ENCODE assay signal across 13 cellular contexts in genomic region chr1:19232526-19232851, GRCh38. TPM values are rescaled to one million over a fixed set of nuclear protein-coding genes. Genes with fewer than 3 reads are reported as not detected.
DNase-seq lines count a peak whose midpoint lies in the region; ATAC-seq and TF ChIP-seq lines count a peak whose summit lies in the region.
"Had no signal": no experiment of that assay in that cellular context is flagged by ENCODE, and none has a peak within 500 bp of the region (broad histone marks: within the 10 kb centered on the region; RNA-seq: fewer than 3 reads in every experiment).

No MANE protein-coding gene starts in this region.

- intact Hi-C loops in prostate gland (cut with DNase I): loop anchor here (10.0 kb wide), 1 partner anchor 328 kb away; the partner anchor contains the start of gene ALDH4A1
- intact Hi-C loops in A673 (cut with micrococcal nuclease; ENCODE audit: unreplicated experiment): no loop called here

- H3K27me3 Mint-ChIP-seq in endothelial cell (ENCODE audit: unreplicated experiment): peaks cover 2% of the 10 kb centered on the region
- H3K27me3 Mint-ChIP-seq: activated naive CD8-positive, alpha-beta T cell treated with anti-CD3 and anti-CD28 coated beads, Interleukin-2, amount 50 U/mL, for 24 hours; type B pancreatic cell had no signal

- H3K36me3 ChIP-seq in prostate gland (peaks cover 0 to 5% of the 10 kb centered on the region in 2 donors), A673 (ENCODE audit: insufficient read depth, low read length, poor library complexity, severe bottlenecking) (peaks cover 72% of the 10 kb centered on the region)

- POLR2A ChIA-PET in A673 (lab: Charles Lee; ENCODE audit: low non-redundant PET): no interaction called here

- no peaks in the 10 kb centered on the region for H3K4me1 Mint-ChIP-seq in endothelial cell (ENCODE audit: unreplicated experiment)
- H3K4me1 Mint-ChIP-seq: activated naive CD8-positive, alpha-beta T cell treated with anti-CD3 and anti-CD28 coated beads, Interleukin-2, amount 50 U/mL, for 24 hours; natural killer cell had no signal

- H3K36me3 Mint-ChIP-seq in endothelial cell (ENCODE audit: low read depth, unreplicated experiment): peaks cover 21% of the 10 kb centered on the region

- CTCF ChIA-PET in A673 (lab: Charles Lee): no interaction called here

- no peak for TF ChIP-seq POLR2A in prostate gland (IDR thresholded peaks at IDR 0.05)

- no peak overlapping the region for H3K27ac Mint-ChIP-seq in endothelial cell (ENCODE audit: unreplicated experiment)
- H3K27ac Mint-ChIP-seq: activated naive CD8-positive, alpha-beta T cell treated with anti-CD3 and anti-CD28 coated beads, Interleukin-2, amount 50 U/mL, for 24 hours; natural killer cell; type B pancreatic cell had no signal

- in situ Hi-C loops in SK-MEL-5 (cut with HindIII; ENCODE audit: low pct_unique_long_range_greater_than_20kb, low sequenced_read_pairs): no loop called here

- peak; percentile 12 for TF ChIP-seq CTCF in GM12864 (IDR thresholded peaks at IDR 0.05; ENCODE audit: low read depth, low read length, missing control alignments)
- peak; percentile 8 for TF ChIP-seq CTCF in foreskin fibroblast (IDR thresholded peaks at IDR 0.05; ENCODE audit: low read depth, low read length)
- peak in 2 of 4 experiments; percentile 14 to 27 for TF ChIP-seq CTCF in prostate gland (IDR thresholded peaks at IDR 0.05)
- TF ChIP-seq CTCF in endothelial cell (IDR thresholded peaks at IDR 0.05; ENCODE audit: unreplicated experiment): no peak
- TF ChIP-seq CTCF in A673 (conservative IDR thresholded peaks at IDR 0.05; ENCODE audit: low read depth, low read length): no peak

- no peak overlapping the region for H3K4me3 ChIP-seq in GM12864 (ENCODE audit: low read depth, low read length)
- no peak overlapping the region for H3K4me3 ChIP-seq in foreskin fibroblast (ENCODE audit: low read depth in 1 of 2, low read length in 2 of 2)
- H3K4me3 ChIP-seq in prostate gland: no peak overlapping the region
- no peak overlapping the region for H3K4me3 ChIP-seq in A673 (ENCODE audit: low read depth, low read length, poor library complexity, severe bottlenecking)

- no peaks in the 10 kb centered on the region for H3K9me3 Mint-ChIP-seq in endothelial cell (ENCODE audit: unreplicated experiment)
- H3K9me3 Mint-ChIP-seq: activated naive CD8-positive, alpha-beta T cell treated with anti-CD3 and anti-CD28 coated beads, Interleukin-2, amount 50 U/mL, for 24 hours; natural killer cell; type B pancreatic cell had no signal

- H3K4me3 Mint-ChIP-seq in endothelial cell (ENCODE audit: unreplicated experiment): no peak overlapping the region
- H3K4me3 Mint-ChIP-seq: activated naive CD8-positive, alpha-beta T cell treated with anti-CD3 and anti-CD28 coated beads, Interleukin-2, amount 50 U/mL, for 24 hours; natural killer cell; type B pancreatic cell had no signal

- H3K27me3 ChIP-seq in prostate gland (replicated peaks; ENCODE audit: insufficient read depth) (no peaks in the 10 kb centered on the region), A673 (replicated peaks; ENCODE audit: insufficient read depth, low read depth, low read length, poor library complexity) (no peaks in the 10 kb centered on the region)

- DNase-seq in GM12864 (ENCODE audit: low read depth): no peak
- DNase-seq in SK-MEL-5 (ENCODE audit: low read depth, low spot score): peak; percentile 1
- DNase-seq in foreskin fibroblast: peak; percentile 12 to 50
- DNase-seq in prostate gland (ENCODE audit: low spot score): peak; percentile 40
- DNase-seq in endothelial cell (ENCODE audit: low spot score): no peak
- DNase-seq in A673 (ENCODE audit: low spot score): no peak
- DNase-seq: activated naive CD8-positive, alpha-beta T cell treated with anti-CD3 and anti-CD28 coated beads, Interleukin-2, amount 50 U/mL, for 24 hours; GOT3; natural killer cell; NCI-H1092 treated with DMSO at 0.1 percent for 48 hours had no signal

- H3K4me1 ChIP-seq in prostate gland (replicated peaks) (peaks cover 7% of the 10 kb centered on the region), A673 (ENCODE audit: insufficient read depth, low read length, poor library complexity, severe bottlenecking) (no peaks in the 10 kb centered on the region)

- ATAC-seq in GM21576 (IDR thresholded peaks at IDR 0.05; ENCODE audit: unreplicated experiment): no peak
- no peak for ATAC-seq in HG03135 (IDR thresholded peaks at IDR 0.05; ENCODE audit: unreplicated experiment)
- ATAC-seq: activated naive CD8-positive, alpha-beta T cell treated with anti-CD3 and anti-CD28 coated beads, Interleukin-2, amount 50 U/mL, for 24 hours; natural killer cell had no signal

- H3K9me3 ChIP-seq in prostate gland (no peaks in the 10 kb centered on the region), A673 (ENCODE audit: low read depth, low read length, poor library complexity, severe bottlenecking) (no peaks in the 10 kb centered on the region)

- H3K27ac ChIP-seq in prostate gland (peak overlapping the region; percentile 46 to 51), A673 (ENCODE audit: low read depth, low read length, poor library complexity, severe bottlenecking) (no peak overlapping the region)

- no TSS peak for BruUV-seq in A673 (replicated peaks; lab: Mats Ljungman, UMichigan)

RNA-seq across cellular contexts. Expression of gene EMC1, which starts 18.8 kb away (rescaled TPM):
- total RNA-seq in SK-MEL-5 (2014; rRNA removed; shearing (Covaris generic)): 43.8 and 45.6 TPM in 2 replicates
- 81.1 and 83.9 TPM in 2 replicates for polyA plus RNA-seq in SK-MEL-5 (2015; cell fraction: cytosol; rRNA removed)
- 68.6 and 85.7 TPM in 2 replicates for polyA plus RNA-seq in SK-MEL-5 (2015; cell fraction: nucleus; rRNA removed)
- total RNA-seq in prostate gland (10 to 100 TPM; 42.1 to 86.2 TPM), endothelial cell (ENCODE audit: unreplicated experiment) (50.5 TPM), A673 (2021) (75.9 and 84.3 TPM in 2 replicates)

RNA-seq across cellular contexts. Expression of gene MRTO4, which starts 19.1 kb away (rescaled TPM):
- 53.8 and 55.3 TPM in 2 replicates for total RNA-seq in SK-MEL-5 (2014; rRNA removed; shearing (Covaris generic))
- 53.1 and 59.4 TPM in 2 replicates for polyA plus RNA-seq in SK-MEL-5 (2015; cell fraction: cytosol; rRNA removed)
- polyA plus RNA-seq in SK-MEL-5 (2015; cell fraction: nucleus; rRNA removed): 19.5 and 22.5 TPM in 2 replicates
- total RNA-seq in prostate gland (10 to 100 TPM; 20.5 to 21.9 TPM), endothelial cell (ENCODE audit: unreplicated experiment) (22.4 TPM), A673 (2021) (125 and 145 TPM in 2 replicates)

RNA-seq across cellular contexts. Expression of gene UBR4, which starts 22.4 kb away (rescaled TPM):
- total RNA-seq in SK-MEL-5 (2014; rRNA removed; shearing (Covaris generic)): 52.6 and 73.9 TPM in 2 replicates
- polyA plus RNA-seq in SK-MEL-5 (2015; cell fraction: cytosol; rRNA removed): 99.5 and 117 TPM in 2 replicates
- 311 and 557 TPM in 2 replicates for polyA plus RNA-seq in SK-MEL-5 (2015; cell fraction: nucleus; rRNA removed)
- total RNA-seq in prostate gland (100 to 1,000 TPM in 1 of 2 donors, 10 to 100 TPM in 1; 93.5 to 311 TPM), endothelial cell (ENCODE audit: unreplicated experiment) (223 TPM), A673 (2021) (214 and 221 TPM in 2 replicates)

RNA-seq across cellular contexts. Expression of gene AKR7A3, which starts 56.1 kb away (rescaled TPM):
- 0.21 and 0.27 TPM in 2 replicates for total RNA-seq in SK-MEL-5 (2014; rRNA removed; shearing (Covaris generic))
- 0.10 and 0.31 TPM in 2 replicates for polyA plus RNA-seq in SK-MEL-5 (2015; cell fraction: cytosol; rRNA removed)
- polyA plus RNA-seq in SK-MEL-5 (2015; cell fraction: nucleus; rRNA removed): 0.91 and 1.0 TPM in 2 replicates
- total RNA-seq in prostate gland (1 to 10 TPM; 2.6 to 6.7 TPM), endothelial cell (ENCODE audit: unreplicated experiment) (1.1 TPM), A673 (2021) (1.9 and 2.6 TPM in 2 replicates)

Comparison
In these comparisons a context has a peak if more than half of its experiments do, and no peak if none do; other contexts are left out.
1. DNase-seq: peak in SK-MEL-5 (single experiment), foreskin fibroblast (2 of 2) and prostate gland (single experiment); none in GM12864 (single experiment), endothelial cell (single experiment) and A673 (single experiment).
2. CTCF ChIP-seq: peak in GM12864 (single experiment) and foreskin fibroblast (single experiment); none in endothelial cell (single experiment) and A673 (single experiment).